In the genomic region with DNA sequence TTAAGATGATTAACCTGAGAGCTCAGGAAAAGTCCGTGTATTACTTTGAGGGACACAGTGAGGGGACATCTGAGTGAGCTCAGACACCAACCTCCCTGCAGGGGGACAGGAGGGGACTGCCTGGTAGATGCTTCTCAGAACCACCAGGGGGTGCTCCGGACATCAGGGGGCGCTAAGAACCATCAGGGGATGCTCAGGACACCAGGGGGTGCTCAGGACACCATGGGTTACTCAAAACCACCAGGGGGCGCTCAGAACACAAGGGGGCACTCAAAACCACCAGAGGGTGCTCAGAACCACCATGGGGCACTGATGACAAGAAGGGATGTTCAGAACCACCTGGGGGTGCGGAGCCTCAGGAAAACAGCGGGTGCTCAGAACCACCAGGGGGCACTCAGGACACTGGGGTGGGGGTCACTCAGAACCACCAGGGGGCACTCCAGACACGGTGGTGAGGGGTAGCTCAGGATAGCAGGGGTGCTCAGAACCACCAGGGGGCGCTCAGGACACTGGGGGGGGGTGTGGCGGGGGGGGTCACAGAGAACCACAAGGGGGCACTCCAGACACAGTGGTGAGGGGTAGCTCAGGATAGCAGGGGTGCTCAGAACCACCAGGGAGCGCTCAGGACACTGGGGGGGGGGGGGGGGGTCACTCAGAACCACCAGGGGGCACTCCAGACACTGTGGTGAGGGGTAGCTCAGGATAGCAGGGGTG, we compare ENCODE assay signal across 7 cellular contexts.
DNase-seq lines count a peak whose midpoint lies in the region; TF ChIP-seq lines count a peak whose summit lies in the region.
"Not testable (repeated sequence)": the region's sequence is repeated elsewhere in the genome, so short reads cannot be mapped to it uniquely, and the experiment has no call there.

No MANE protein-coding gene starts in this region.

- H3K4me3 Mint-ChIP-seq in activated CD4-positive, alpha-beta T cell treated with anti-CD3 and anti-CD28 coated beads, Interleukin-2, amount 10 ng/mL, durations not matched to agents 7 days and 5 days, result not testable (repeated sequence)

- TF ChIP-seq CTCF in GM12865 (IDR thresholded peaks at IDR 0.05; ENCODE audit: insufficient read depth, low read depth, low read length, missing control alignments); fibroblast of mammary gland (conservative IDR thresholded peaks at IDR 0.05; ENCODE audit: control insufficient read depth, insufficient read depth, low read depth, low read length): not testable (repeated sequence)

- H3K9me3 Mint-ChIP-seq in activated CD4-positive, alpha-beta T cell treated with anti-CD3 and anti-CD28 coated beads, Interleukin-2, amount 10 ng/mL, durations not matched to agents 7 days and 5 days, result not testable (repeated sequence)

- CTCF ChIA-PET in activated CD4-positive, alpha-beta T cell treated with anti-CD3 and anti-CD28 coated beads, Interleukin-2, amount 10 ng/mL, durations not matched to agents 7 days and 5 days (lab: Charles Lee), result interaction anchor here (0.6 kb wide), 1 partner anchor 129 kb away, joined by 3 read pairs; no protein-coding TSS in a partner anchor

- POLR2A ChIA-PET in activated CD4-positive, alpha-beta T cell treated with anti-CD3 and anti-CD28 coated beads, Interleukin-2, amount 10 ng/mL, durations not matched to agents 7 days and 5 days (lab: Charles Lee), result not testable (repeated sequence)

- H3K27ac Mint-ChIP-seq in activated CD4-positive, alpha-beta T cell treated with anti-CD3 and anti-CD28 coated beads, Interleukin-2, amount 10 ng/mL, durations not matched to agents 7 days and 5 days, result not testable (repeated sequence)

- not testable (repeated sequence) for H3K4me1 Mint-ChIP-seq in activated CD4-positive, alpha-beta T cell treated with anti-CD3 and anti-CD28 coated beads, Interleukin-2, amount 10 ng/mL, durations not matched to agents 7 days and 5 days

- DNase-seq in GM12865 (ENCODE audit: low read depth) (peak; percentile 5), MV-4-11 (lab: John Stamatoyannopoulos, UW) (peak; percentile 5), RPMI8226 (peak; percentile 47), fibroblast of mammary gland (ENCODE audit: low read depth) (peak; percentile 0)
- peak; percentile 11 for DNase-seq in activated CD4-positive, alpha-beta T cell treated with anti-CD3 and anti-CD28 coated beads, Interleukin-2, amount 10 ng/mL, durations not matched to agents 7 days and 5 days
- peak; percentile 2 for DNase-seq in activated naive CD4-positive, alpha-beta T cell treated with Interleukin-2 at 50 U/mL for 16 hours
- DNase-seq in stimulated activated CD4-positive, alpha-beta T cell treated with anti-CD3 and anti-CD28 coated beads, Interleukin-2, amount 100 ng/mL, for 48 hours, result peak; percentile 1 to 8

- H3K27me3 Mint-ChIP-seq in activated CD4-positive, alpha-beta T cell treated with anti-CD3 and anti-CD28 coated beads, Interleukin-2, amount 10 ng/mL, durations not matched to agents 7 days and 5 days, result not testable (repeated sequence)

- not testable (repeated sequence) for H3K36me3 Mint-ChIP-seq in activated CD4-positive, alpha-beta T cell treated with anti-CD3 and anti-CD28 coated beads, Interleukin-2, amount 10 ng/mL, durations not matched to agents 7 days and 5 days (ENCODE audit: low read depth)

- not testable (repeated sequence) for H3K4me3 ChIP-seq in GM12865 (ENCODE audit: low read depth, low read length); fibroblast of mammary gland (ENCODE audit: control insufficient read depth, low read depth, low read length)
